ENCODE assay signal across 8 cellular contexts in genomic region chr1:173824315-173825081, GRCh38. TPM values are rescaled to one million over a fixed set of nuclear protein-coding genes. Genes with fewer than 3 reads are reported as not detected.
DNase-seq lines count a peak whose midpoint lies in the region; ATAC-seq, FAIRE-seq and TF ChIP-seq lines count a peak whose summit lies in the region.

TSS of gene CENPL (minus strand) at chr1:173824883. CDS start at chr1:173811299, 13,584 bp downstream.
TSS of gene DARS2 (plus strand) at chr1:173824673. CDS start at chr1:173825230, 557 bp downstream.

- 1% methylated on average over 25 of the region's 55 CpGs; no CpG with 5 or more reads in 1 of the 2 experiments for WGBS in IMR-90 (ENCODE audit: extremely low coverage in 2 of 2, insufficient read length in 1 of 2), 2 experiments

- H3K9me1 ChIP-seq in IMR-90 (ENCODE audit: insufficient read depth, low read length), result no peaks in the 10 kb centered on the region
- H3K9me1 ChIP-seq in endothelial cell of umbilical vein (replicated peaks; ENCODE audit: control insufficient read depth, extremely low read depth, insufficient read depth, low read length), result no peaks in the 10 kb centered on the region

- intact Hi-C loops in IMR-90 (cut with micrococcal nuclease) (loop anchor here (1.0 to 5.0 kb wide), 6 partner anchors 29 to 1079 kb away; partner anchors contain the start of genes PRDX6 and TNFSF4), endothelial cell of umbilical vein (cut with micrococcal nuclease) (loop anchor here (1.0 to 2.0 kb wide), 9 partner anchors 29 to 1079 kb away; partner anchors contain the start of genes KLHL20, RABGAP1L and ZBTB37)

- peak; percentile 96 for FAIRE-seq in endothelial cell of umbilical vein (lab: Jason Lieb, UNC)

- peak within 1 kb of the TSS; percentile 90 for H3K23ac ChIP-seq in IMR-90 (ENCODE audit: low read depth, low read length)

- TF ChIP-seq CTCF in IMR-90 (conservative IDR thresholded peaks at IDR 0.05; ENCODE audit: low read depth, low read length), result no peak
- no peak for TF ChIP-seq CTCF in endothelial cell of umbilical vein (IDR thresholded peaks at IDR 0.05; ENCODE audit: extremely low read depth in 1 of 2, insufficient read depth in 1 of 2, low read depth in 1 of 2, low read length in 2 of 2)

- H3K56ac ChIP-seq in IMR-90 (ENCODE audit: extremely low read depth, insufficient read depth, low read length), result peak within 1 kb of the TSS; percentile 97

- peak within 1 kb of the TSS; percentile 96 for H2AK9ac ChIP-seq in IMR-90 (replicated peaks; ENCODE audit: low read depth, low read length, poor library complexity)

- DNase-seq in DMS 273 (lab: John Stamatoyannopoulos, UW; ENCODE audit: unreplicated experiment) (peak; percentile 99), IMR-90 (peak; percentile 98), OCI-M1 (lab: John Stamatoyannopoulos, UW) (peak; percentile 99), activated T-cell treated with anti-CD3 and anti-CD28 coated beads for 24 hours (ENCODE audit: low read depth) (peak; percentile 86), endothelial cell of umbilical vein (ENCODE audit: low read depth, low spot score) (peak; percentile 98), middle frontal gyrus (ENCODE audit: extremely low spot score, low spot score) (peak; percentile 98)
- DNase-seq in stimulated activated CD8-positive, alpha-beta memory T cell treated with anti-CD3 and anti-CD28 coated beads, Interleukin-2, amount 100 ng/mL, for 48 hours (ENCODE audit: low read depth in 2 of 2), result peak; percentile 71 to 80

- no peaks in the 10 kb centered on the region for H3K36me3 ChIP-seq in IMR-90 (ENCODE audit: control insufficient read depth, insufficient read depth, low read length)
- H3K36me3 ChIP-seq in endothelial cell of umbilical vein (ENCODE audit: control insufficient read depth in 2 of 2, extremely low read depth in 1 of 2, insufficient read depth in 2 of 2, low read length in 2 of 2), result no peaks in the 10 kb centered on the region

- H3K4me3 ChIP-seq in IMR-90 (ENCODE audit: insufficient read depth, low read depth, low read length), result peak within 1 kb of the TSS; percentile 65
- H3K4me3 ChIP-seq in endothelial cell of umbilical vein (replicated peaks in 1 of 3; ENCODE audit: insufficient read depth in 1 of 3, low read depth in 1 of 3, low read length in 3 of 3), result peak within 1 kb of the TSS; percentile 87 to 92 (median 87)

- TF ChIP-seq RAD21 in IMR-90 (IDR thresholded peaks at IDR 0.05; ENCODE audit: low read length), result no peak

- in situ Hi-C loops in IMR-90 (cut with MboI; ENCODE audit: low sequenced_read_pairs), result loop anchor here (10.0 kb wide), 2 partner anchors 390 to 1080 kb away; no protein-coding TSS in a partner anchor

- 0 out of 2 replicates have a peak within 1 kb of the TSS, but pooled peaks have one; percentile 5 for H2BK20ac ChIP-seq in IMR-90 (ENCODE audit: low read depth, low read length)

- H2AK5ac ChIP-seq in IMR-90 (ENCODE audit: low read depth, low read length), result peak within 1 kb of the TSS; percentile 57; the same call in 1 of the 2 replicates

- peak within 1 kb of the TSS; percentile 36; the same call in 1 of the 2 replicates for H3K18ac ChIP-seq in IMR-90 (ENCODE audit: low read depth, low read length)

- peak within 1 kb of the TSS; percentile 73 for H4K5ac ChIP-seq in IMR-90 (ENCODE audit: low read depth, low read length)

- peak within 1 kb of the TSS; percentile 80 for H2BK5ac ChIP-seq in IMR-90 (ENCODE audit: low read depth, low read length, poor library complexity, severe bottlenecking)

- H3K14ac ChIP-seq in IMR-90 (replicated peaks; ENCODE audit: low read depth, low read length), result peak within 1 kb of the TSS; percentile 91

- TF ChIP-seq POLR2A in IMR-90 (IDR thresholded peaks at IDR 0.05; ENCODE audit: low read depth, low read length) (peak; percentile 86; the same call in 1 of the 2 replicates), endothelial cell of umbilical vein (IDR thresholded peaks at IDR 0.05; ENCODE audit: low read depth, low read length) (peak; percentile 85)

- peak within 1 kb of the TSS; percentile 56 to 89 for H4K8ac ChIP-seq in IMR-90 (ENCODE audit: low read depth in 2 of 2, low read length in 2 of 2)

- ATAC-seq in GM21528 (IDR thresholded peaks at IDR 0.05; ENCODE audit: low FRiP score, unreplicated experiment), result peak; percentile 83
- peak; percentile 97 for ATAC-seq in IMR-90 (ENCODE audit: low read depth)

- H2AFZ ChIP-seq in IMR-90 (replicated peaks; ENCODE audit: low read length, poor library complexity), result peak within 1 kb of the TSS; percentile 97
- H2AFZ ChIP-seq in endothelial cell of umbilical vein (ENCODE audit: low read depth, low read length), result peak within 1 kb of the TSS; percentile 91

- H4K91ac ChIP-seq in IMR-90 (ENCODE audit: insufficient read depth, low read depth, low read length), result peak within 1 kb of the TSS; percentile 78

- H4K20me1 ChIP-seq in IMR-90 (ENCODE audit: insufficient read depth, low read length), result no peaks in the 10 kb centered on the region
- H4K20me1 ChIP-seq in endothelial cell of umbilical vein (replicated peaks; ENCODE audit: control insufficient read depth, extremely low read depth, insufficient read depth, low read length), result no peaks in the 10 kb centered on the region

- H2BK15ac ChIP-seq in IMR-90 (ENCODE audit: low read depth, low read length), result peak within 1 kb of the TSS; percentile 79

- H3K4me1 ChIP-seq in IMR-90 (ENCODE audit: control insufficient read depth, insufficient read depth, low read length), result peaks cover 2% of the 10 kb centered on the region; the same call in 1 of the 2 replicates
- peaks cover 15% of the 10 kb centered on the region for H3K4me1 ChIP-seq in endothelial cell of umbilical vein (ENCODE audit: control insufficient read depth, extremely low read depth, insufficient read depth, low read length)

- H3K27me3 ChIP-seq in IMR-90 (ENCODE audit: control insufficient read depth, insufficient read depth, low read length), result no peaks in the 10 kb centered on the region
- no peaks in the 10 kb centered on the region for H3K27me3 ChIP-seq in endothelial cell of umbilical vein (ENCODE audit: control insufficient read depth in 2 of 2, insufficient read depth in 2 of 2, low read length in 2 of 2)

- H3K79me1 ChIP-seq in IMR-90 (ENCODE audit: low read depth in 1 of 2, low read length in 2 of 2), result peaks cover 6 to 39% of the 10 kb centered on the region in 2 experiments; a peak in 3 of 4 replicates

- H3K9ac ChIP-seq in IMR-90 (ENCODE audit: low read depth, low read length) (peak within 1 kb of the TSS; percentile 83), endothelial cell of umbilical vein (replicated peaks; ENCODE audit: extremely low read depth, insufficient read depth, low read length) (peak within 1 kb of the TSS; percentile 98)

- H3K9me3 ChIP-seq in IMR-90 (ENCODE audit: control insufficient read depth, insufficient read depth, low read length) (no peaks in the 10 kb centered on the region), endothelial cell of umbilical vein (replicated peaks; ENCODE audit: control insufficient read depth, insufficient read depth, low read length) (no peaks in the 10 kb centered on the region)

- dilution Hi-C loops in IMR-90 (cut with HindIII; ENCODE audit: low sequenced_read_pairs, unreplicated experiment), result no loop called here
- dilution Hi-C loops in endothelial cell of umbilical vein (cut with MboI; ENCODE audit: extremely low pct_ligation_motif_present, low sequenced_read_pairs), result no loop called here

- TSS peak; percentile 98 for BruUV-seq in IMR-90 (replicated peaks; lab: Mats Ljungman, UMichigan)
- TSS peak; percentile 93 for BruUV-seq in endothelial cell of umbilical vein (replicated peaks; lab: Mats Ljungman, UMichigan)

- POLR2A ChIA-PET in IMR-90 (lab: Charles Lee; ENCODE audit: unreplicated experiment), result interaction anchor here (0.5 to 0.9 kb wide), 5 partner anchors 9 to 370 kb away, joined by 3 to 6 read pairs (median 3); no protein-coding TSS in a partner anchor
- POLR2A ChIA-PET in endothelial cell of umbilical vein (lab: Charles Lee), result interaction anchor here (0.5 to 2.5 kb wide), 5 partner anchors 20 to 394 kb away, joined by 3 to 18 read pairs (median 4); partner anchors contain the start of genes GAS5 and ZBTB37

- H3K4me2 ChIP-seq in IMR-90 (ENCODE audit: low read depth, low read length) (peak within 1 kb of the TSS; percentile 96), endothelial cell of umbilical vein (ENCODE audit: insufficient read depth, low read length) (peak within 1 kb of the TSS; percentile 98)

- H3K79me2 ChIP-seq in endothelial cell of umbilical vein (ENCODE audit: control insufficient read depth, insufficient read depth, low read length), result peaks cover 46% of the 10 kb centered on the region

- peak within 1 kb of the TSS; percentile 84 for H3K27ac ChIP-seq in IMR-90 (ENCODE audit: insufficient read depth, low read length)
- peak within 1 kb of the TSS; percentile 92 for H3K27ac ChIP-seq in endothelial cell of umbilical vein (ENCODE audit: insufficient read depth, low read depth, low read length)

- peak within 1 kb of the TSS; percentile 63 for H2BK120ac ChIP-seq in IMR-90 (ENCODE audit: low read depth, low read length)

- CTCF ChIA-PET in IMR-90 (lab: Yijun Ruan, JAX) (interaction anchor here (2.7 kb wide), 1 partner anchor 395 kb away, joined by 14 read pairs; no protein-coding TSS in a partner anchor), endothelial cell of umbilical vein (lab: Charles Lee) (interaction anchor here (0.6 to 2.8 kb wide), 15 partner anchors 13 to 1083 kb away, joined by 3 to 49 read pairs (median 4); partner anchors contain the start of gene KLHL20)

- peak within 1 kb of the TSS; percentile 78 for H3K4ac ChIP-seq in IMR-90 (ENCODE audit: low read depth, low read length)

RNA-seq across cellular contexts. Expression of gene CENPL, which starts in this region (rescaled TPM):
- 21.1 and 21.9 TPM in 2 replicates for total RNA-seq in IMR-90 (2012; rRNA removed)
- polyA plus RNA-seq in IMR-90 (2012; rRNA removed), result 4.8 and 6.3 TPM in 2 replicates
- polyA plus RNA-seq in IMR-90 (2012; cell fraction: cytosol; rRNA removed), result 1.1 and 1.4 TPM in 2 replicates
- 0.88 and 3.3 TPM in 2 replicates for polyA plus RNA-seq in IMR-90 (2012; cell fraction: nucleus; rRNA removed; ENCODE audit: low replicate concordance)
- 19.0 and 20.8 TPM in 2 replicates for total RNA-seq in endothelial cell of umbilical vein
- polyA plus RNA-seq in endothelial cell of umbilical vein, result 5.9 and 6.6 TPM in 2 replicates
- 10.3 and 11.4 TPM in 2 replicates for polyA plus RNA-seq in endothelial cell of umbilical vein (2011; cell fraction: cytosol; rRNA removed)
- 6.2 and 8.4 TPM in 2 replicates for polyA plus RNA-seq in endothelial cell of umbilical vein (2011; cell fraction: nucleus; rRNA removed)
- polyA plus RNA-seq in endothelial cell of umbilical vein (2012), result 5.4 and 14.6 TPM in 2 replicates
- 18.6 and 20.1 TPM in 2 replicates for polyA minus RNA-seq in endothelial cell of umbilical vein
- 22.5 TPM for polyA minus RNA-seq in endothelial cell of umbilical vein (2011; cell fraction: cytosol; rRNA and poly(A)+ RNA removed)
- polyA minus RNA-seq in endothelial cell of umbilical vein (2011; cell fraction: nucleus; rRNA and poly(A)+ RNA removed), result 9.4 and 9.6 TPM in 2 replicates

RNA-seq across cellular contexts. Expression of gene DARS2, which starts in this region (rescaled TPM):
- total RNA-seq in IMR-90 (2012; rRNA removed), result 18.8 and 22.8 TPM in 2 replicates
- 13.1 and 14.8 TPM in 2 replicates for polyA plus RNA-seq in IMR-90 (2012; rRNA removed)
- polyA plus RNA-seq in IMR-90 (2012; cell fraction: cytosol; rRNA removed), result 4.6 and 11.0 TPM in 2 replicates
- polyA plus RNA-seq in IMR-90 (2012; cell fraction: nucleus; rRNA removed; ENCODE audit: low replicate concordance), result 2.7 and 11.4 TPM in 2 replicates
- total RNA-seq in endothelial cell of umbilical vein, result 30.5 and 33.6 TPM in 2 replicates
- polyA plus RNA-seq in endothelial cell of umbilical vein, result 12.8 and 17.4 TPM in 2 replicates
- polyA plus RNA-seq in endothelial cell of umbilical vein (2011; cell fraction: cytosol; rRNA removed), result 20.5 TPM in 2 replicates
- polyA plus RNA-seq in endothelial cell of umbilical vein (2011; cell fraction: nucleus; rRNA removed), result 20.6 and 28.4 TPM in 2 replicates
- polyA plus RNA-seq in endothelial cell of umbilical vein (2012), result 15.4 and 28.9 TPM in 2 replicates
- 30.8 and 36.8 TPM in 2 replicates for polyA minus RNA-seq in endothelial cell of umbilical vein
- polyA minus RNA-seq in endothelial cell of umbilical vein (2011; cell fraction: cytosol; rRNA and poly(A)+ RNA removed), result 34.0 TPM
- 17.7 and 24.9 TPM in 2 replicates for polyA minus RNA-seq in endothelial cell of umbilical vein (2011; cell fraction: nucleus; rRNA and poly(A)+ RNA removed)

Comparison
In these comparisons a context has a peak if more than half of its experiments do, and no peak if none do; other contexts are left out.
1. Peak in every context shown above with its lines: DNase-seq, ATAC-seq, H3K4me3 ChIP-seq and H3K27ac ChIP-seq.